Comparison of ENCODE assay signal across 1 cellular context in the genomic region with DNA sequence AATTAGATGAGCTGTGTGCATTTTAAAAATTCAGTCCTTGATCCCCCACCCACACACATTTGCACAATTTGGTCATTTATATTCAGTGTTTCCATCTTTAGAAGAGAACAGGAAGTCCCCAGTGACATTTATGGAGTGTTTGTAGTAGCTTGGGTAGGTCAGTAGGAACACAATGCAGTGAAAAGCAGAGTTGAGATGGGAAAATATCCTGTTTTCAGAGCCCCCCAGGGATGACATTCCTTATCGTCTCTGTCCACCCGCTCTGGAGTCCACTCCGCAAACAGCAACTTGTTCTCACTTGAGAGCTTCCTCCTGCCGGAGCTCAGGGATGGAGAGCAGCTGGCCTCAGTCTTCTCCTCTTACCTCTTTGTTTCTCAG.
TF ChIP-seq lines count a peak whose summit lies in the region.

No MANE protein-coding gene starts in this region.

TF ChIP-seq in GM23338, 12 proteins besides CTCF, POLR2A, EP300 and RAD21 (continued from another document):
- TF ChIP-seq, protein P1, sequence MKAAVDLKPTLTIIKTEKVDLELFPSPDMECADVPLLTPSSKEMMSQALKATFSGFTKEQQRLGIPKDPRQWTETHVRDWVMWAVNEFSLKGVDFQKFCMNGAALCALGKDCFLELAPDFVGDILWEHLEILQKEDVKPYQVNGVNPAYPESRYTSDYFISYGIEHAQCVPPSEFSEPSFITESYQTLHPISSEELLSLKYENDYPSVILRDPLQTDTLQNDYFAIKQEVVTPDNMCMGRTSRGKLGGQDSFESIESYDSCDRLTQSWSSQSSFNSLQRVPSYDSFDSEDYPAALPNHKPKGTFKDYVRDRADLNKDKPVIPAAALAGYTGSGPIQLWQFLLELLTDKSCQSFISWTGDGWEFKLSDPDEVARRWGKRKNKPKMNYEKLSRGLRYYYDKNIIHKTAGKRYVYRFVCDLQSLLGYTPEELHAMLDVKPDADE (IDR thresholded peaks at IDR 0.05), result no peak
- TF ChIP-seq EZH2 (IDR thresholded peaks at IDR 0.05; ENCODE audit: low read depth, unreplicated experiment), result no peak
